Comparison of ENCODE assay signal across 1 cellular context in the genomic region with DNA sequence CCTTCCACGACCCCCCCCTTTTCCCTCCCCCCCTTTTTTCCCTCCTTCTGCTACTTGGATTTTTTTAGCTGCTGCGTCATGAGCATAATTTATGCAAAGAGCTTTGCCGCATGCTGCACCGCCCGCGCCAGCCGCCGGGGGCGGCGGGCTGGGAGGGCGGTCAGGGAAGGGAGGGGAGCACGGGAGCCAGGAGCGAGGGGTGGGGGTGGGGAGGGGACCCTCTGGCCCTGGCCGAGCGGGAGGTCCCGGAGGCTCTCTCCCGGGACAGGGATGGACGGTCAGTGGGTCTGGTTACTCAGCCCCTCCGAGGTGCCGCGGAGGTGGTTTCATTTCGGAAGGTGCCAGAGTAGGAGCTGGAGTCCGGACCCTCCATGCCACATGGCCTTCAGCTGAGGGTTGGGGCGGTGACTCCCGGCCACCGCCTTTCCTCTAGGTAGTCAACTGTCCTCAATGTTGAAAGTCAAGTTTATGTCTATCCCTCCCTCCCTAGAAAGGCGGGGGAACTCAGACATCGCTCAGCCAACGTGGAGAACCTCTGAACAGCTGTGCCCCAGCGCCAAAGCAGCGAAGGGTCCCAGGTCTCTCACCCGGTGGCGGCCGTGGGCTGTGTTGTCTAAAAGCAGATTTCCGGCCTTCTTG.
TF ChIP-seq lines count a peak whose summit lies in the region.

A gene with protein sequence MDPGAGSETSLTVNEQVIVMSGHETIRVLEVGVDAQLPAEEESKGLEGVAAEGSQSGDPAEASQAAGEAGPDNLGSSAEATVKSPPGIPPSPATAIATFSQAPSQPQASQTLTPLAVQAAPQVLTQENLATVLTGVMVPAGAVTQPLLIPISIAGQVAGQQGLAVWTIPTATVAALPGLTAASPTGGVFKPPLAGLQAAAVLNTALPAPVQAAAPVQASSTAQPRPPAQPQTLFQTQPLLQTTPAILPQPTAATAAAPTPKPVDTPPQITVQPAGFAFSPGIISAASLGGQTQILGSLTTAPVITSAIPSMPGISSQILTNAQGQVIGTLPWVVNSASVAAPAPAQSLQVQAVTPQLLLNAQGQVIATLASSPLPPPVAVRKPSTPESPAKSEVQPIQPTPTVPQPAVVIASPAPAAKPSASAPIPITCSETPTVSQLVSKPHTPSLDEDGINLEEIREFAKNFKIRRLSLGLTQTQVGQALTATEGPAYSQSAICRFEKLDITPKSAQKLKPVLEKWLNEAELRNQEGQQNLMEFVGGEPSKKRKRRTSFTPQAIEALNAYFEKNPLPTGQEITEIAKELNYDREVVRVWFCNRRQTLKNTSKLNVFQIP (minus strand): TSS at position 95 of the 639 bp plus-strand sequence. CDS start 11,226 bp downstream, outside the sequence.

TF ChIP-seq in H1, 55 proteins besides CTCF, POLR2A, EP300 and RAD21 (continues in another document):
- TF ChIP-seq SIN3A (conservative IDR thresholded peaks at IDR 0.05 in 1 of 2, IDR thresholded peaks at IDR 0.05 in 1 of 2; ENCODE audit: low read depth in 1 of 2, low read length in 2 of 2) (peak in 1 of 2 experiments; percentile 34; a peak in 1 of 4 replicates), SRF (IDR thresholded peaks at IDR 0.05; ENCODE audit: low read depth, low read length) (no peak), NRF1 (IDR thresholded peaks at IDR 0.05; ENCODE audit: low read depth, low read length) (no peak), TEAD4 (IDR thresholded peaks at IDR 0.05; ENCODE audit: low read depth, low read length) (no peak), CTBP2 (IDR thresholded peaks at IDR 0.05; ENCODE audit: borderline replicate concordance, insufficient read depth, insufficient read length, low read length) (no peak), GABPA (IDR thresholded peaks at IDR 0.05; ENCODE audit: borderline replicate concordance, insufficient read depth, low read length) (no peak), CEBPB (IDR thresholded peaks at IDR 0.05; ENCODE audit: low read depth, low read length) (no peak), RFX5 (IDR thresholded peaks at IDR 0.05; ENCODE audit: borderline replicate concordance, low read depth, low read length) (no peak), POU5F1 (IDR thresholded peaks at IDR 0.05; ENCODE audit: low read depth, low read length) (peak; percentile 50; the same call in 1 of the 2 replicates), CHD1 (IDR thresholded peaks at IDR 0.05; ENCODE audit: low read depth, low read length) (no peak; the same call in 1 of the 2 replicates), EZH2 (IDR thresholded peaks at IDR 0.05; ENCODE audit: low read depth, low read length, severe bottlenecking) (no peak), EGR1 (IDR thresholded peaks at IDR 0.05; ENCODE audit: borderline replicate concordance, low read depth, low read length) (no peak), KDM4A (IDR thresholded peaks at IDR 0.05; ENCODE audit: low read depth, low read length, severe bottlenecking) (peak; percentile 40), MAFK (IDR thresholded peaks at IDR 0.05; ENCODE audit: low read depth, low read length) (no peak), JUND (IDR thresholded peaks at IDR 0.05; ENCODE audit: low read length) (no peak), BCL11A (IDR thresholded peaks at IDR 0.05; ENCODE audit: low read depth in 2 of 2, low read length in 2 of 2) (no peak), KDM5A (IDR thresholded peaks at IDR 0.05; ENCODE audit: low read length) (no peak), TCF12 (IDR thresholded peaks at IDR 0.05; ENCODE audit: low read depth, low read length) (no peak), KDM1A (IDR thresholded peaks at IDR 0.05; ENCODE audit: borderline replicate concordance, low read length) (no peak), POLR2AphosphoS5 (IDR thresholded peaks at IDR 0.05; ENCODE audit: low read depth, low read length) (peak; percentile 55), RBBP5 (IDR thresholded peaks at IDR 0.05; ENCODE audit: borderline replicate concordance, low read depth, low read length) (peak; percentile 46; the same call in 1 of the 2 replicates), BACH1 (IDR thresholded peaks at IDR 0.05; ENCODE audit: low read length) (no peak), RNF2 (IDR thresholded peaks at IDR 0.05; ENCODE audit: borderline replicate concordance, low read depth, low read length, missing control alignments, poor library complexity, severe bottlenecking) (no peak), SAP30 (IDR thresholded peaks at IDR 0.05; ENCODE audit: insufficient read depth, insufficient replicate concordance, low read length) (no peak), YY1 (IDR thresholded peaks at IDR 0.05; ENCODE audit: low read depth, low read length) (0 out of 2 replicates have a peak, but pooled peaks have one; percentile 4), HDAC2 (IDR thresholded peaks at IDR 0.05; ENCODE audit: borderline replicate concordance in 1 of 2, low read depth in 2 of 2, low read length in 2 of 2) (no peak), HDAC6 (IDR thresholded peaks at IDR 0.05; ENCODE audit: low read depth, low read length) (no peak), SIRT6 (IDR thresholded peaks at IDR 0.05; ENCODE audit: low read length) (no peak), CHD2 (IDR thresholded peaks at IDR 0.05; ENCODE audit: low read length) (no peak), CREB1 (IDR thresholded peaks at IDR 0.05) (peak; percentile 66), JUN (IDR thresholded peaks at IDR 0.05; ENCODE audit: low read depth, low read length) (no peak), GTF2F1 (IDR thresholded peaks at IDR 0.05; ENCODE audit: borderline replicate concordance, low read depth, low read length) (no peak), BRCA1 (IDR thresholded peaks at IDR 0.05; ENCODE audit: low read depth, low read length) (no peak), NANOG (IDR thresholded peaks at IDR 0.05; ENCODE audit: insufficient read depth, low read depth, low read length, poor library complexity, severe bottlenecking) (no peak), TBP (IDR thresholded peaks at IDR 0.05; ENCODE audit: low read depth, low read length) (no peak), SP4 (IDR thresholded peaks at IDR 0.05; ENCODE audit: low read length) (no peak), PHF8 (conservative IDR thresholded peaks at IDR 0.05; ENCODE audit: low read depth, low read length) (peak; percentile 64), ASH2L (IDR thresholded peaks at IDR 0.05; ENCODE audit: low read length) (peak; percentile 71), CBX8 (IDR thresholded peaks at IDR 0.05; ENCODE audit: borderline replicate concordance, low read depth, low read length) (no peak), SUZ12 (IDR thresholded peaks at IDR 0.05; ENCODE audit: low read length) (no peak), TAF1 (IDR thresholded peaks at IDR 0.05; ENCODE audit: low read depth, low read length) (no peak), CBX5 (IDR thresholded peaks at IDR 0.05; ENCODE audit: low read depth, low read length) (no peak), ZNF274 (IDR thresholded peaks at IDR 0.05; ENCODE audit: borderline replicate concordance, extremely low read depth, low read length) (no peak), SP1 (IDR thresholded peaks at IDR 0.05; ENCODE audit: low read depth, low read length) (no peak), SIX5 (IDR thresholded peaks at IDR 0.05; ENCODE audit: low read depth, low read length) (no peak), SP2 (IDR thresholded peaks at IDR 0.05; ENCODE audit: low read length) (no peak)
- TF ChIP-seq, protein P1, sequence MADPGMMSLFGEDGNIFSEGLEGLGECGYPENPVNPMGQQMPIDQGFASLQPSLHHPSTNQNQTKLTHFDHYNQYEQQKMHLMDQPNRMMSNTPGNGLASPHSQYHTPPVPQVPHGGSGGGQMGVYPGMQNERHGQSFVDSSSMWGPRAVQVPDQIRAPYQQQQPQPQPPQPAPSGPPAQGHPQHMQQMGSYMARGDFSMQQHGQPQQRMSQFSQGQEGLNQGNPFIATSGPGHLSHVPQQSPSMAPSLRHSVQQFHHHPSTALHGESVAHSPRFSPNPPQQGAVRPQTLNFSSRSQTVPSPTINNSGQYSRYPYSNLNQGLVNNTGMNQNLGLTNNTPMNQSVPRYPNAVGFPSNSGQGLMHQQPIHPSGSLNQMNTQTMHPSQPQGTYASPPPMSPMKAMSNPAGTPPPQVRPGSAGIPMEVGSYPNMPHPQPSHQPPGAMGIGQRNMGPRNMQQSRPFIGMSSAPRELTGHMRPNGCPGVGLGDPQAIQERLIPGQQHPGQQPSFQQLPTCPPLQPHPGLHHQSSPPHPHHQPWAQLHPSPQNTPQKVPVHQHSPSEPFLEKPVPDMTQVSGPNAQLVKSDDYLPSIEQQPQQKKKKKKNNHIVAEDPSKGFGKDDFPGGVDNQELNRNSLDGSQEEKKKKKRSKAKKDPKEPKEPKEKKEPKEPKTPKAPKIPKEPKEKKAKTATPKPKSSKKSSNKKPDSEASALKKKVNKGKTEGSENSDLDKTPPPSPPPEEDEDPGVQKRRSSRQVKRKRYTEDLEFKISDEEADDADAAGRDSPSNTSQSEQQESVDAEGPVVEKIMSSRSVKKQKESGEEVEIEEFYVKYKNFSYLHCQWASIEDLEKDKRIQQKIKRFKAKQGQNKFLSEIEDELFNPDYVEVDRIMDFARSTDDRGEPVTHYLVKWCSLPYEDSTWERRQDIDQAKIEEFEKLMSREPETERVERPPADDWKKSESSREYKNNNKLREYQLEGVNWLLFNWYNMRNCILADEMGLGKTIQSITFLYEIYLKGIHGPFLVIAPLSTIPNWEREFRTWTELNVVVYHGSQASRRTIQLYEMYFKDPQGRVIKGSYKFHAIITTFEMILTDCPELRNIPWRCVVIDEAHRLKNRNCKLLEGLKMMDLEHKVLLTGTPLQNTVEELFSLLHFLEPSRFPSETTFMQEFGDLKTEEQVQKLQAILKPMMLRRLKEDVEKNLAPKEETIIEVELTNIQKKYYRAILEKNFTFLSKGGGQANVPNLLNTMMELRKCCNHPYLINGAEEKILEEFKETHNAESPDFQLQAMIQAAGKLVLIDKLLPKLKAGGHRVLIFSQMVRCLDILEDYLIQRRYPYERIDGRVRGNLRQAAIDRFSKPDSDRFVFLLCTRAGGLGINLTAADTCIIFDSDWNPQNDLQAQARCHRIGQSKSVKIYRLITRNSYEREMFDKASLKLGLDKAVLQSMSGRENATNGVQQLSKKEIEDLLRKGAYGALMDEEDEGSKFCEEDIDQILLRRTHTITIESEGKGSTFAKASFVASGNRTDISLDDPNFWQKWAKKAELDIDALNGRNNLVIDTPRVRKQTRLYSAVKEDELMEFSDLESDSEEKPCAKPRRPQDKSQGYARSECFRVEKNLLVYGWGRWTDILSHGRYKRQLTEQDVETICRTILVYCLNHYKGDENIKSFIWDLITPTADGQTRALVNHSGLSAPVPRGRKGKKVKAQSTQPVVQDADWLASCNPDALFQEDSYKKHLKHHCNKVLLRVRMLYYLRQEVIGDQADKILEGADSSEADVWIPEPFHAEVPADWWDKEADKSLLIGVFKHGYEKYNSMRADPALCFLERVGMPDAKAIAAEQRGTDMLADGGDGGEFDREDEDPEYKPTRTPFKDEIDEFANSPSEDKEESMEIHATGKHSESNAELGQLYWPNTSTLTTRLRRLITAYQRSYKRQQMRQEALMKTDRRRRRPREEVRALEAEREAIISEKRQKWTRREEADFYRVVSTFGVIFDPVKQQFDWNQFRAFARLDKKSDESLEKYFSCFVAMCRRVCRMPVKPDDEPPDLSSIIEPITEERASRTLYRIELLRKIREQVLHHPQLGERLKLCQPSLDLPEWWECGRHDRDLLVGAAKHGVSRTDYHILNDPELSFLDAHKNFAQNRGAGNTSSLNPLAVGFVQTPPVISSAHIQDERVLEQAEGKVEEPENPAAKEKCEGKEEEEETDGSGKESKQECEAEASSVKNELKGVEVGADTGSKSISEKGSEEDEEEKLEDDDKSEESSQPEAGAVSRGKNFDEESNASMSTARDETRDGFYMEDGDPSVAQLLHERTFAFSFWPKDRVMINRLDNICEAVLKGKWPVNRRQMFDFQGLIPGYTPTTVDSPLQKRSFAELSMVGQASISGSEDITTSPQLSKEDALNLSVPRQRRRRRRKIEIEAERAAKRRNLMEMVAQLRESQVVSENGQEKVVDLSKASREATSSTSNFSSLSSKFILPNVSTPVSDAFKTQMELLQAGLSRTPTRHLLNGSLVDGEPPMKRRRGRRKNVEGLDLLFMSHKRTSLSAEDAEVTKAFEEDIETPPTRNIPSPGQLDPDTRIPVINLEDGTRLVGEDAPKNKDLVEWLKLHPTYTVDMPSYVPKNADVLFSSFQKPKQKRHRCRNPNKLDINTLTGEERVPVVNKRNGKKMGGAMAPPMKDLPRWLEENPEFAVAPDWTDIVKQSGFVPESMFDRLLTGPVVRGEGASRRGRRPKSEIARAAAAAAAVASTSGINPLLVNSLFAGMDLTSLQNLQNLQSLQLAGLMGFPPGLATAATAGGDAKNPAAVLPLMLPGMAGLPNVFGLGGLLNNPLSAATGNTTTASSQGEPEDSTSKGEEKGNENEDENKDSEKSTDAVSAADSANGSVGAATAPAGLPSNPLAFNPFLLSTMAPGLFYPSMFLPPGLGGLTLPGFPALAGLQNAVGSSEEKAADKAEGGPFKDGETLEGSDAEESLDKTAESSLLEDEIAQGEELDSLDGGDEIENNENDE (IDR thresholded peaks at IDR 0.05; ENCODE audit: insufficient replicate concordance, low read length), result no peak
- TF ChIP-seq, protein P2, sequence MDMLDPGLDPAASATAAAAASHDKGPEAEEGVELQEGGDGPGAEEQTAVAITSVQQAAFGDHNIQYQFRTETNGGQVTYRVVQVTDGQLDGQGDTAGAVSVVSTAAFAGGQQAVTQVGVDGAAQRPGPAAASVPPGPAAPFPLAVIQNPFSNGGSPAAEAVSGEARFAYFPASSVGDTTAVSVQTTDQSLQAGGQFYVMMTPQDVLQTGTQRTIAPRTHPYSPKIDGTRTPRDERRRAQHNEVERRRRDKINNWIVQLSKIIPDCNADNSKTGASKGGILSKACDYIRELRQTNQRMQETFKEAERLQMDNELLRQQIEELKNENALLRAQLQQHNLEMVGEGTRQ (IDR thresholded peaks at IDR 0.05; ENCODE audit: low read length), result no peak
- TF ChIP-seq, protein P3, sequence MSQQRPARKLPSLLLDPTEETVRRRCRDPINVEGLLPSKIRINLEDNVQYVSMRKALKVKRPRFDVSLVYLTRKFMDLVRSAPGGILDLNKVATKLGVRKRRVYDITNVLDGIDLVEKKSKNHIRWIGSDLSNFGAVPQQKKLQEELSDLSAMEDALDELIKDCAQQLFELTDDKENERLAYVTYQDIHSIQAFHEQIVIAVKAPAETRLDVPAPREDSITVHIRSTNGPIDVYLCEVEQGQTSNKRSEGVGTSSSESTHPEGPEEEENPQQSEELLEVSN (IDR thresholded peaks at IDR 0.05), result peak; percentile 31; the same call in 1 of the 2 replicates
- TF ChIP-seq, protein P4, sequence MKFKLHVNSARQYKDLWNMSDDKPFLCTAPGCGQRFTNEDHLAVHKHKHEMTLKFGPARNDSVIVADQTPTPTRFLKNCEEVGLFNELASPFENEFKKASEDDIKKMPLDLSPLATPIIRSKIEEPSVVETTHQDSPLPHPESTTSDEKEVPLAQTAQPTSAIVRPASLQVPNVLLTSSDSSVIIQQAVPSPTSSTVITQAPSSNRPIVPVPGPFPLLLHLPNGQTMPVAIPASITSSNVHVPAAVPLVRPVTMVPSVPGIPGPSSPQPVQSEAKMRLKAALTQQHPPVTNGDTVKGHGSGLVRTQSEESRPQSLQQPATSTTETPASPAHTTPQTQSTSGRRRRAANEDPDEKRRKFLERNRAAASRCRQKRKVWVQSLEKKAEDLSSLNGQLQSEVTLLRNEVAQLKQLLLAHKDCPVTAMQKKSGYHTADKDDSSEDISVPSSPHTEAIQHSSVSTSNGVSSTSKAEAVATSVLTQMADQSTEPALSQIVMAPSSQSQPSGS (IDR thresholded peaks at IDR 0.05; ENCODE audit: low read length), result no peak
- TF ChIP-seq, protein P5, sequence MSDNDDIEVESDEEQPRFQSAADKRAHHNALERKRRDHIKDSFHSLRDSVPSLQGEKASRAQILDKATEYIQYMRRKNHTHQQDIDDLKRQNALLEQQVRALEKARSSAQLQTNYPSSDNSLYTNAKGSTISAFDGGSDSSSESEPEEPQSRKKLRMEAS (IDR thresholded peaks at IDR 0.05), result peak; percentile 65; the same call in 1 of the 2 replicates
